In the genomic region with DNA sequence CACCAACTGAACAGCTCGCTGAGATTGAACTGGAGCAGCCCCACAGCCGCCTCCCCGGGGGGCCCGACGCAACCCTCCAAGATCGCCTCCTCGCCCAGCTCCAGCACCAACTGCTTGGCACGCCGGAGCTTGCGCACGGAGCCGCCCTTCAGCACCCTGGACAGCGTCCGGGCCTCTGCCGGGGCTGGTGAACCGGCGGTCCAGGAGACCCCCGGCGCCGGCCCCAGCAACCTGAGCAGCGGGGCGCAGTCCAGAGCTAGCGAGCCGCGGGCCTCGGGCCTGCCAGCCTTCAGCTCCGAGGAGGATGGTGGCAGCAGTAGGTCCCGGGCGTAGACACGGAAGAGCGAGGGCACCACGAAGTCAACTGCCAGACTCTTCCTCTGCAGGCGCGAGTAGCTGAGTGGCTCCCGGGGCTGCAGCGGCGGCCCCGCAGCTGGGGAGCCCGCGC, we compare ENCODE assay signal across 1 cellular context.
TF ChIP-seq lines count a peak whose summit lies in the region.

No MANE protein-coding gene starts in this region.

TF ChIP-seq in HepG2, 621 proteins besides CTCF, POLR2A, EP300 and RAD21 (continued from another document and continues in another):
- TF ChIP-seq, protein P1, sequence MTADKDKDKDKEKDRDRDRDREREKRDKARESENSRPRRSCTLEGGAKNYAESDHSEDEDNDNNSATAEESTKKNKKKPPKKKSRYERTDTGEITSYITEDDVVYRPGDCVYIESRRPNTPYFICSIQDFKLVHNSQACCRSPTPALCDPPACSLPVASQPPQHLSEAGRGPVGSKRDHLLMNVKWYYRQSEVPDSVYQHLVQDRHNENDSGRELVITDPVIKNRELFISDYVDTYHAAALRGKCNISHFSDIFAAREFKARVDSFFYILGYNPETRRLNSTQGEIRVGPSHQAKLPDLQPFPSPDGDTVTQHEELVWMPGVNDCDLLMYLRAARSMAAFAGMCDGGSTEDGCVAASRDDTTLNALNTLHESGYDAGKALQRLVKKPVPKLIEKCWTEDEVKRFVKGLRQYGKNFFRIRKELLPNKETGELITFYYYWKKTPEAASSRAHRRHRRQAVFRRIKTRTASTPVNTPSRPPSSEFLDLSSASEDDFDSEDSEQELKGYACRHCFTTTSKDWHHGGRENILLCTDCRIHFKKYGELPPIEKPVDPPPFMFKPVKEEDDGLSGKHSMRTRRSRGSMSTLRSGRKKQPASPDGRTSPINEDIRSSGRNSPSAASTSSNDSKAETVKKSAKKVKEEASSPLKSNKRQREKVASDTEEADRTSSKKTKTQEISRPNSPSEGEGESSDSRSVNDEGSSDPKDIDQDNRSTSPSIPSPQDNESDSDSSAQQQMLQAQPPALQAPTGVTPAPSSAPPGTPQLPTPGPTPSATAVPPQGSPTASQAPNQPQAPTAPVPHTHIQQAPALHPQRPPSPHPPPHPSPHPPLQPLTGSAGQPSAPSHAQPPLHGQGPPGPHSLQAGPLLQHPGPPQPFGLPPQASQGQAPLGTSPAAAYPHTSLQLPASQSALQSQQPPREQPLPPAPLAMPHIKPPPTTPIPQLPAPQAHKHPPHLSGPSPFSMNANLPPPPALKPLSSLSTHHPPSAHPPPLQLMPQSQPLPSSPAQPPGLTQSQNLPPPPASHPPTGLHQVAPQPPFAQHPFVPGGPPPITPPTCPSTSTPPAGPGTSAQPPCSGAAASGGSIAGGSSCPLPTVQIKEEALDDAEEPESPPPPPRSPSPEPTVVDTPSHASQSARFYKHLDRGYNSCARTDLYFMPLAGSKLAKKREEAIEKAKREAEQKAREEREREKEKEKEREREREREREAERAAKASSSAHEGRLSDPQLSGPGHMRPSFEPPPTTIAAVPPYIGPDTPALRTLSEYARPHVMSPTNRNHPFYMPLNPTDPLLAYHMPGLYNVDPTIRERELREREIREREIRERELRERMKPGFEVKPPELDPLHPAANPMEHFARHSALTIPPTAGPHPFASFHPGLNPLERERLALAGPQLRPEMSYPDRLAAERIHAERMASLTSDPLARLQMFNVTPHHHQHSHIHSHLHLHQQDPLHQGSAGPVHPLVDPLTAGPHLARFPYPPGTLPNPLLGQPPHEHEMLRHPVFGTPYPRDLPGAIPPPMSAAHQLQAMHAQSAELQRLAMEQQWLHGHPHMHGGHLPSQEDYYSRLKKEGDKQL (CRISPR knock-in tag; IDR thresholded peaks at IDR 0.05; ENCODE audit: low read depth), result no peak
- TF ChIP-seq SMAD3 (CRISPR knock-in tag; IDR thresholded peaks at IDR 0.05) (no peak), ZNF839 (CRISPR knock-in tag; IDR thresholded peaks at IDR 0.05; ENCODE audit: borderline replicate concordance) (peak; percentile 39; the same call in 1 of the 2 replicates), HES4 (CRISPR knock-in tag; IDR thresholded peaks at IDR 0.05; ENCODE audit: borderline replicate concordance) (peak; percentile 74; the same call in 1 of the 2 replicates), HNF4A (CRISPR knock-in tag; IDR thresholded peaks at IDR 0.05) (no peak), U2AF1 (optimal IDR thresholded peaks at IDR 0.05; ENCODE audit: low read depth, low read length) (no peak), KDM4B (CRISPR knock-in tag; IDR thresholded peaks at IDR 0.05) (no peak), ZSCAN9 (CRISPR knock-in tag; IDR thresholded peaks at IDR 0.05; ENCODE audit: borderline replicate concordance) (no peak), TGIF2 (CRISPR knock-in tag; IDR thresholded peaks at IDR 0.05) (no peak), PCBP2 (optimal IDR thresholded peaks at IDR 0.05; ENCODE audit: low read depth, low read length, poor library complexity, severe bottlenecking) (no peak), RFX1 (IDR thresholded peaks at IDR 0.05) (no peak), SSRP1 (CRISPR knock-in tag; IDR thresholded peaks at IDR 0.05) (no peak), ZNF441 (CRISPR knock-in tag; IDR thresholded peaks at IDR 0.05; ENCODE audit: borderline replicate concordance) (0 out of 2 replicates have a peak, but pooled peaks have one; percentile 49), NFRKB (IDR thresholded peaks at IDR 0.05) (no peak), MAF1 (CRISPR knock-in tag; IDR thresholded peaks at IDR 0.05; ENCODE audit: borderline replicate concordance) (no peak), TP53 (CRISPR knock-in tag; conservative IDR thresholded peaks at IDR 0.05) (no peak), ZNF709 (CRISPR knock-in tag; IDR thresholded peaks at IDR 0.05) (no peak), ELF1 (CRISPR knock-in tag; IDR thresholded peaks at IDR 0.05) (no peak), DNMT1 (CRISPR knock-in tag; IDR thresholded peaks at IDR 0.05) (no peak), ZNF879 (CRISPR knock-in tag; IDR thresholded peaks at IDR 0.05) (no peak), HMG20A (CRISPR knock-in tag; IDR thresholded peaks at IDR 0.05; ENCODE audit: borderline replicate concordance) (no peak)
- TF ChIP-seq, protein P2, sequence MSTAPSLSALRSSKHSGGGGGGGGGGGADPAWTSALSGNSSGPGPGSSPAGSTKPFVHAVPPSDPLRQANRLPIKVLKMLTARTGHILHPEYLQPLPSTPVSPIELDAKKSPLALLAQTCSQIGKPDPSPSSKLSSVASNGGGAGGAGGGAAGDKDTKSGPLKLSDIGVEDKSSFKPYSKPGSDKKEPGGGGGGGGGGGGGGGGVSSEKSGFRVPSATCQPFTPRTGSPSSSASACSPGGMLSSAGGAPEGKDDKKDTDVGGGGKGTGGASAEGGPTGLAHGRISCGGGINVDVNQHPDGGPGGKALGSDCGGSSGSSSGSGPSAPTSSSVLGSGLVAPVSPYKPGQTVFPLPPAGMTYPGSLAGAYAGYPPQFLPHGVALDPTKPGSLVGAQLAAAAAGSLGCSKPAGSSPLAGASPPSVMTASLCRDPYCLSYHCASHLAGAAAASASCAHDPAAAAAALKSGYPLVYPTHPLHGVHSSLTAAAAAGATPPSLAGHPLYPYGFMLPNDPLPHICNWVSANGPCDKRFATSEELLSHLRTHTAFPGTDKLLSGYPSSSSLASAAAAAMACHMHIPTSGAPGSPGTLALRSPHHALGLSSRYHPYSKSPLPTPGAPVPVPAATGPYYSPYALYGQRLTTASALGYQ (CRISPR knock-in tag; IDR thresholded peaks at IDR 0.05), result no peak
- TF ChIP-seq, protein P3, sequence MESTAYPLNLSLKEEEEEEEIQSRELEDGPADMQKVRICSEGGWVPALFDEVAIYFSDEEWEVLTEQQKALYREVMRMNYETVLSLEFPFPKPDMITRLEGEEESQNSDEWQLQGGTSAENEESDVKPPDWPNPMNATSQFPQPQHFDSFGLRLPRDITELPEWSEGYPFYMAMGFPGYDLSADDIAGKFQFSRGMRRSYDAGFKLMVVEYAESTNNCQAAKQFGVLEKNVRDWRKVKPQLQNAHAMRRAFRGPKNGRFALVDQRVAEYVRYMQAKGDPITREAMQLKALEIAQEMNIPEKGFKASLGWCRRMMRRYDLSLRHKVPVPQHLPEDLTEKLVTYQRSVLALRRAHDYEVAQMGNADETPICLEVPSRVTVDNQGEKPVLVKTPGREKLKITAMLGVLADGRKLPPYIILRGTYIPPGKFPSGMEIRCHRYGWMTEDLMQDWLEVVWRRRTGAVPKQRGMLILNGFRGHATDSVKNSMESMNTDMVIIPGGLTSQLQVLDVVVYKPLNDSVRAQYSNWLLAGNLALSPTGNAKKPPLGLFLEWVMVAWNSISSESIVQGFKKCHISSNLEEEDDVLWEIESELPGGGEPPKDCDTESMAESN (CRISPR knock-in tag; conservative IDR thresholded peaks at IDR 0.05), result 0 out of 2 replicates have a peak, but pooled peaks have one; percentile 41
- TF ChIP-seq, protein P4, sequence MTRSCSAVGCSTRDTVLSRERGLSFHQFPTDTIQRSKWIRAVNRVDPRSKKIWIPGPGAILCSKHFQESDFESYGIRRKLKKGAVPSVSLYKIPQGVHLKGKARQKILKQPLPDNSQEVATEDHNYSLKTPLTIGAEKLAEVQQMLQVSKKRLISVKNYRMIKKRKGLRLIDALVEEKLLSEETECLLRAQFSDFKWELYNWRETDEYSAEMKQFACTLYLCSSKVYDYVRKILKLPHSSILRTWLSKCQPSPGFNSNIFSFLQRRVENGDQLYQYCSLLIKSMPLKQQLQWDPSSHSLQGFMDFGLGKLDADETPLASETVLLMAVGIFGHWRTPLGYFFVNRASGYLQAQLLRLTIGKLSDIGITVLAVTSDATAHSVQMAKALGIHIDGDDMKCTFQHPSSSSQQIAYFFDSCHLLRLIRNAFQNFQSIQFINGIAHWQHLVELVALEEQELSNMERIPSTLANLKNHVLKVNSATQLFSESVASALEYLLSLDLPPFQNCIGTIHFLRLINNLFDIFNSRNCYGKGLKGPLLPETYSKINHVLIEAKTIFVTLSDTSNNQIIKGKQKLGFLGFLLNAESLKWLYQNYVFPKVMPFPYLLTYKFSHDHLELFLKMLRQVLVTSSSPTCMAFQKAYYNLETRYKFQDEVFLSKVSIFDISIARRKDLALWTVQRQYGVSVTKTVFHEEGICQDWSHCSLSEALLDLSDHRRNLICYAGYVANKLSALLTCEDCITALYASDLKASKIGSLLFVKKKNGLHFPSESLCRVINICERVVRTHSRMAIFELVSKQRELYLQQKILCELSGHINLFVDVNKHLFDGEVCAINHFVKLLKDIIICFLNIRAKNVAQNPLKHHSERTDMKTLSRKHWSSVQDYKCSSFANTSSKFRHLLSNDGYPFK (CRISPR knock-in tag; IDR thresholded peaks at IDR 0.05; ENCODE audit: borderline replicate concordance), result no peak
- TF ChIP-seq, protein P5, sequence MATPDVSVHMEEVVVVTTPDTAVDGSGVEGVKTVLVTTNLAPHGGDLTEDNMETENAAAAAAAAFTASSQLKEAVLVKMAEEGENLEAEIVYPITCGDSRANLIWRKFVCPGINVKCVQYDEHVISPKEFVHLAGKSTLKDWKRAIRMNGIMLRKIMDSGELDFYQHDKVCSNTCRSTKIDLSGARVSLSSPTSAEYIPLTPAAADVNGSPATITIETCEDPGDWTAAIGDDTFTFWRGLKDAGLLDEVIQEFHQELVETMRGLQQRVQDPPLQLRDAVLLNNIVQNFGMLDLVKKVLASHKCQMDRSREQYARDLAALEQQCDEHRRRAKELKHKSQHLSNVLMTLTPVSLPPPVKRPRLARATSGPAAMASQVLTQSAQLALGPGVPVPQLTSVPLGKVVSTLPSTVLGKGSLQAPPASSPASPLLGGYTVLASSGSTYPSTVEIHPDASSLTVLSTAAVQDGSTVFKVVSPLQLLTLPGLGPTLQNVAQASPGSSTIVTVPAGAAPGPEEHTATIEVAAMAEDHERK (CRISPR knock-in tag; IDR thresholded peaks at IDR 0.05; ENCODE audit: low read depth), result no peak
- TF ChIP-seq, protein P6, sequence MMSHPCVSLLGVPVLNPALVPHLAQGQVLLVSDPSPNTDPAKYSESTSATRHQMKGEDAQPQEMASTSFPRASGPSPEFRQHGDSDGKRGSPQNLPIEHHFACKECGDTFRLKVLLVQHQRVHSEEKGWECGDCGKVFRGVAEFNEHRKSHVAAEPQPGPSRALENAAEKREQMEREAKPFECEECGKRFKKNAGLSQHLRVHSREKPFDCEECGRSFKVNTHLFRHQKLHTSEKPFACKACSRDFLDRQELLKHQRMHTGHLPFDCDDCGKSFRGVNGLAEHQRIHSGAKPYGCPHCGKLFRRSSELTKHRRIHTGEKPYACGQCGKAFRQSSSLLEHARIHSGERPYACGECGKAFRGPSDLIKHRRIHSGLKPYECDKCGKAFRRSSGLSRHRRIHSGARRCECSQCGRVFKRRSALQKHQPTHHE (CRISPR knock-in tag; IDR thresholded peaks at IDR 0.05; ENCODE audit: borderline replicate concordance), result no peak
- TF ChIP-seq, protein P7, sequence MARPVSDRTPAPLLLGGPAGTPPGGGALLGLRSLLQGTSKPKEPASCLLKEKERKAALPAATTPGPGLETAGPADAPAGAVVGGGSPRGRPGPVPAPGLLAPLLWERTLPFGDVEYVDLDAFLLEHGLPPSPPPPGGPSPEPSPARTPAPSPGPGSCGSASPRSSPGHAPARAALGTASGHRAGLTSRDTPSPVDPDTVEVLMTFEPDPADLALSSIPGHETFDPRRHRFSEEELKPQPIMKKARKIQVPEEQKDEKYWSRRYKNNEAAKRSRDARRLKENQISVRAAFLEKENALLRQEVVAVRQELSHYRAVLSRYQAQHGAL (CRISPR knock-in tag; IDR thresholded peaks at IDR 0.05; ENCODE audit: not compliant biosample characterization), result no peak
- TF ChIP-seq, protein P8, sequence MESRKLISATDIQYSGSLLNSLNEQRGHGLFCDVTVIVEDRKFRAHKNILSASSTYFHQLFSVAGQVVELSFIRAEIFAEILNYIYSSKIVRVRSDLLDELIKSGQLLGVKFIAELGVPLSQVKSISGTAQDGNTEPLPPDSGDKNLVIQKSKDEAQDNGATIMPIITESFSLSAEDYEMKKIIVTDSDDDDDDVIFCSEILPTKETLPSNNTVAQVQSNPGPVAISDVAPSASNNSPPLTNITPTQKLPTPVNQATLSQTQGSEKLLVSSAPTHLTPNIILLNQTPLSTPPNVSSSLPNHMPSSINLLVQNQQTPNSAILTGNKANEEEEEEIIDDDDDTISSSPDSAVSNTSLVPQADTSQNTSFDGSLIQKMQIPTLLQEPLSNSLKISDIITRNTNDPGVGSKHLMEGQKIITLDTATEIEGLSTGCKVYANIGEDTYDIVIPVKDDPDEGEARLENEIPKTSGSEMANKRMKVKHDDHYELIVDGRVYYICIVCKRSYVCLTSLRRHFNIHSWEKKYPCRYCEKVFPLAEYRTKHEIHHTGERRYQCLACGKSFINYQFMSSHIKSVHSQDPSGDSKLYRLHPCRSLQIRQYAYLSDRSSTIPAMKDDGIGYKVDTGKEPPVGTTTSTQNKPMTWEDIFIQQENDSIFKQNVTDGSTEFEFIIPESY (CRISPR knock-in tag; IDR thresholded peaks at IDR 0.05), result no peak
- TF ChIP-seq, protein P9, sequence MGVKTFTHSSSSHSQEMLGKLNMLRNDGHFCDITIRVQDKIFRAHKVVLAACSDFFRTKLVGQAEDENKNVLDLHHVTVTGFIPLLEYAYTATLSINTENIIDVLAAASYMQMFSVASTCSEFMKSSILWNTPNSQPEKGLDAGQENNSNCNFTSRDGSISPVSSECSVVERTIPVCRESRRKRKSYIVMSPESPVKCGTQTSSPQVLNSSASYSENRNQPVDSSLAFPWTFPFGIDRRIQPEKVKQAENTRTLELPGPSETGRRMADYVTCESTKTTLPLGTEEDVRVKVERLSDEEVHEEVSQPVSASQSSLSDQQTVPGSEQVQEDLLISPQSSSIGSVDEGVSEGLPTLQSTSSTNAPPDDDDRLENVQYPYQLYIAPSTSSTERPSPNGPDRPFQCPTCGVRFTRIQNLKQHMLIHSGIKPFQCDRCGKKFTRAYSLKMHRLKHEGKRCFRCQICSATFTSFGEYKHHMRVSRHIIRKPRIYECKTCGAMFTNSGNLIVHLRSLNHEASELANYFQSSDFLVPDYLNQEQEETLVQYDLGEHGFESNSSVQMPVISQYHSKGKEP (CRISPR knock-in tag; IDR thresholded peaks at IDR 0.05), result 0 out of 2 replicates have a peak, but pooled peaks have one; percentile 74
